ENCODE assay signal across 20 cellular contexts in genomic region chr13:61833228-61833627, GRCh38.
A peak's percentile ranks its signal among the peaks of the same experiment; 100 is the strongest.
DNase-seq lines count a peak whose midpoint lies in the region; ATAC-seq and TF ChIP-seq lines count a peak whose summit lies in the region.
"Had no signal": no experiment of that assay in that cellular context is flagged by ENCODE, and none has a peak within 500 bp of the region (broad histone marks: within the 10 kb centered on the region; RNA-seq: fewer than 3 reads in every experiment).

No MANE protein-coding gene starts in this region.

- H3K4me3 ChIP-seq in RWPE2 (ENCODE audit: severe bottlenecking) (no peak overlapping the region), epithelial cell of esophagus (ENCODE audit: low read length) (no peak overlapping the region), colonic mucosa (no peak overlapping the region)
- H3K4me3 ChIP-seq: BLaER1, GM12878, GM23248 had no signal

- peaks cover 10% of the 10 kb centered on the region for H3K27me3 ChIP-seq in RWPE2 (ENCODE audit: insufficient read depth, poor library complexity, severe bottlenecking)
- no peaks in the 10 kb centered on the region for H3K27me3 ChIP-seq in colonic mucosa
- H3K27me3 ChIP-seq: BLaER1 had no signal

- H3K27ac Mint-ChIP-seq in activated naive CD8-positive, alpha-beta T cell treated with anti-CD3 and anti-CD28 coated beads, Interleukin-2, amount 50 U/mL, for 24 hours: no peak overlapping the region
- H3K27ac Mint-ChIP-seq: B cell; CD4-positive, CD25-positive, alpha-beta regulatory T cell; CD8-positive, alpha-beta T cell had no signal

- peaks cover 14% of the 10 kb centered on the region for H3K9me3 Mint-ChIP-seq in activated naive CD8-positive, alpha-beta T cell treated with anti-CD3 and anti-CD28 coated beads, Interleukin-2, amount 50 U/mL, for 24 hours

- H3K36me3 Mint-ChIP-seq in activated naive CD8-positive, alpha-beta T cell treated with anti-CD3 and anti-CD28 coated beads, Interleukin-2, amount 50 U/mL, for 24 hours (ENCODE audit: low read depth): no peaks in the 10 kb centered on the region
- H3K36me3 Mint-ChIP-seq: CD4-positive, CD25-positive, alpha-beta regulatory T cell; CD8-positive, alpha-beta T cell had no signal

- H3K9me3 ChIP-seq in RWPE2 (ENCODE audit: severe bottlenecking) (no peaks in the 10 kb centered on the region), colonic mucosa (no peaks in the 10 kb centered on the region)
- H3K9me3 ChIP-seq: BLaER1, Caco-2 had no signal

- H3K4me1 ChIP-seq in RWPE2 (ENCODE audit: insufficient read depth, poor library complexity, severe bottlenecking): no peaks in the 10 kb centered on the region
- H3K4me1 ChIP-seq in colonic mucosa: no peaks in the 10 kb centered on the region
- H3K4me1 ChIP-seq: Caco-2 had no signal

- no peak overlapping the region for H3K9ac ChIP-seq in colonic mucosa (ENCODE audit: low read depth in 2 of 2, low read length in 2 of 2)
- H3K9ac ChIP-seq: BLaER1, GM23248 had no signal

- H3K27me3 Mint-ChIP-seq in activated naive CD8-positive, alpha-beta T cell treated with anti-CD3 and anti-CD28 coated beads, Interleukin-2, amount 50 U/mL, for 24 hours: no peaks in the 10 kb centered on the region
- H3K27me3 Mint-ChIP-seq: B cell; CD4-positive, CD25-positive, alpha-beta regulatory T cell had no signal

- intact Hi-C loops in colonic mucosa (cut with DNase I): no loop called here

- no peak overlapping the region for H3K4me3 Mint-ChIP-seq in activated naive CD8-positive, alpha-beta T cell treated with anti-CD3 and anti-CD28 coated beads, Interleukin-2, amount 50 U/mL, for 24 hours
- H3K4me3 Mint-ChIP-seq: B cell; CD4-positive, CD25-positive, alpha-beta regulatory T cell; CD8-positive, alpha-beta T cell had no signal

- peak; percentile 56 for DNase-seq in DMS53 (lab: John Stamatoyannopoulos, UW)
- DNase-seq in DMS53 treated with DMSO at 0.1 percent for 48 hours (lab: John Stamatoyannopoulos, UW; ENCODE audit: unreplicated experiment): peak; percentile 23
- no peak for DNase-seq in RWPE2 (ENCODE audit: low spot score)
- DNase-seq in epithelial cell of esophagus (ENCODE audit: low read depth): peak; percentile 2
- DNase-seq in activated CD4-positive, CD25-positive, alpha-beta regulatory T cell (lab: John Stamatoyannopoulos, UW): no peak
- DNase-seq in activated naive CD8-positive, alpha-beta T cell treated with anti-CD3 and anti-CD28 coated beads, Interleukin-2, amount 50 U/mL, for 24 hours: no peak
- DNase-seq in colonic mucosa: no peak
- DNase-seq: Caco-2; CD4-positive, CD25-positive, alpha-beta regulatory T cell; CD8-positive, alpha-beta T cell; DMS79; EL; GDM1; GM23248; H7; HCEC 1CT had no signal

- H3K36me3 ChIP-seq in RWPE2 (ENCODE audit: low read depth) (no peaks in the 10 kb centered on the region), colonic mucosa (no peaks in the 10 kb centered on the region)
- H3K36me3 ChIP-seq: BLaER1 had no signal

- H3K27ac ChIP-seq in RWPE2 (ENCODE audit: poor library complexity, severe bottlenecking): no peak overlapping the region
- H3K27ac ChIP-seq in colonic mucosa: no peak overlapping the region
- H3K27ac ChIP-seq: BLaER1, C4-2B, GM23248 had no signal

- H3K4me1 Mint-ChIP-seq in activated naive CD8-positive, alpha-beta T cell treated with anti-CD3 and anti-CD28 coated beads, Interleukin-2, amount 50 U/mL, for 24 hours: no peaks in the 10 kb centered on the region
- H3K4me1 Mint-ChIP-seq: B cell; CD4-positive, CD25-positive, alpha-beta regulatory T cell had no signal

- no peak for TF ChIP-seq CTCF in RWPE2 (IDR thresholded peaks at IDR 0.05; ENCODE audit: poor library complexity, severe bottlenecking)
- no peak for TF ChIP-seq CTCF in epithelial cell of esophagus (IDR thresholded peaks at IDR 0.05; ENCODE audit: insufficient read depth, low read depth, low read length, missing control alignments)
- TF ChIP-seq CTCF in colonic mucosa (IDR thresholded peaks at IDR 0.05): no peak

- peak; percentile 79 for ATAC-seq in RWPE2 (ENCODE audit: low read depth)
- no peak for ATAC-seq in activated naive CD8-positive, alpha-beta T cell treated with anti-CD3 and anti-CD28 coated beads, Interleukin-2, amount 50 U/mL, for 24 hours
- ATAC-seq: CD8-positive, alpha-beta T cell; GM12878 had no signal

Comparison
In these comparisons a context has a peak if more than half of its experiments do, and no peak if none do; other contexts are left out.
1. DNase-seq: peak in DMS53 (single experiment), DMS53 treated with DMSO at 0.1 percent for 48 hours (single experiment) and epithelial cell of esophagus (single experiment); none in RWPE2 (single experiment), activated CD4-positive, CD25-positive, alpha-beta regulatory T cell (0 of 4), activated naive CD8-positive, alpha-beta T cell treated with anti-CD3 and anti-CD28 coated beads, Interleukin-2, amount 50 U/mL, for 24 hours (single experiment) and colonic mucosa (single experiment).